ENCODE assay signal across 34 cellular contexts in genomic region chr1:173934440-173934839, GRCh38. TPM values are rescaled to one million over a fixed set of nuclear protein-coding genes. Genes with fewer than 3 reads are reported as not detected.
DNase-seq lines count a peak whose midpoint lies in the region; ATAC-seq, FAIRE-seq and TF ChIP-seq lines count a peak whose summit lies in the region.
"Had no signal": no experiment of that assay in that cellular context is flagged by ENCODE, and none has a peak within 500 bp of the region (broad histone marks: within the 10 kb centered on the region; RNA-seq: fewer than 3 reads in every experiment).

No MANE protein-coding gene starts in this region.

- no peaks in the 10 kb centered on the region for H3K27me3 ChIP-seq in HUES48 (ENCODE audit: control insufficient read depth, insufficient read depth, low read length)
- no peaks in the 10 kb centered on the region for H3K27me3 ChIP-seq in trophoblast cell (ENCODE audit: insufficient read depth, low read length)
- H3K27me3 ChIP-seq in transverse colon, result no peaks in the 10 kb centered on the region
- H3K27me3 ChIP-seq: BE2C, breast epithelium, colonic mucosa, SJSA1, thyroid gland had no signal

- peak overlapping the region; percentile 21 for H3K23ac ChIP-seq in trophoblast cell (ENCODE audit: low read length)

- H4K91ac ChIP-seq in trophoblast cell (ENCODE audit: low read depth, low read length), result no peak overlapping the region

- peaks cover 8% of the 10 kb centered on the region; the same call in 2 of the 3 replicates for H3K4me1 ChIP-seq in A549
- peaks cover 18% of the 10 kb centered on the region for H3K4me1 ChIP-seq in HUES48 (ENCODE audit: control insufficient read depth, insufficient read depth, low read length)
- no peaks in the 10 kb centered on the region for H3K4me1 ChIP-seq in trophoblast cell (ENCODE audit: control insufficient read depth in 1 of 2, insufficient read depth in 2 of 2, low read length in 2 of 2)
- H3K4me1 ChIP-seq in transverse colon, result no peaks in the 10 kb centered on the region
- H3K4me1 ChIP-seq: BE2C, breast epithelium, Caco-2, colonic mucosa, lower lobe of right lung, SJSA1, thyroid gland had no signal

- H3K4ac ChIP-seq in trophoblast cell (ENCODE audit: low read depth, low read length), result no peak overlapping the region

- H4K12ac ChIP-seq in trophoblast cell (ENCODE audit: low read depth, low read length), result no peak overlapping the region

- no peak overlapping the region for H4K8ac ChIP-seq in trophoblast cell (ENCODE audit: low read depth, low read length)

- H2BK5ac ChIP-seq in trophoblast cell (ENCODE audit: low read depth, low read length, poor library complexity), result no peak overlapping the region

- H2BK120ac ChIP-seq in trophoblast cell (ENCODE audit: insufficient read depth, low read length, poor library complexity), result no peak overlapping the region

- peak in 1 of 2 experiments; percentile 35; a peak in 1 of 6 replicates for ATAC-seq in A549
- ATAC-seq: activated CD8-positive, alpha-beta T cell treated with anti-CD3 and anti-CD28 coated beads, Interleukin-2, amount 10 ng/mL, durations not matched to agents 7 days and 5 days; effector memory CD8-positive, alpha-beta T cell; HCT116; lower lobe of right lung; sciatic nerve had no signal

- no peak for TF ChIP-seq CTCF in A549 (IDR thresholded peaks at IDR 0.05)
- TF ChIP-seq CTCF in astrocyte of the spinal cord (IDR thresholded peaks at IDR 0.05; ENCODE audit: low read depth, low read length), result no peak
- no peak for TF ChIP-seq CTCF in GM10248 (IDR thresholded peaks at IDR 0.05; ENCODE audit: control extremely low read depth, extremely low read depth, low read depth, missing control alignments)
- TF ChIP-seq CTCF in transverse colon (IDR thresholded peaks at IDR 0.05), result no peak
- no peak for TF ChIP-seq CTCF in GM13976 (IDR thresholded peaks at IDR 0.05; ENCODE audit: borderline replicate concordance, control extremely low read depth, extremely low read depth, insufficient read depth, missing control alignments)

- H3K36me3 ChIP-seq in HUES48 (ENCODE audit: control insufficient read depth, insufficient read depth, low read length), result peaks cover 54% of the 10 kb centered on the region
- H3K36me3 ChIP-seq in trophoblast cell (ENCODE audit: control insufficient read depth in 1 of 2, insufficient read depth in 2 of 2, low read length in 2 of 2), result peaks cover 3 to 8% of the 10 kb centered on the region in 2 experiments
- peaks cover 0 to 48% (median 21%) of the 10 kb centered on the region in 4 donors for H3K36me3 ChIP-seq in transverse colon

- H2AFZ ChIP-seq in trophoblast cell (ENCODE audit: insufficient read depth, low read length, poor library complexity), result no peak overlapping the region

- CTCF ChIA-PET in A549 (lab: Yijun Ruan, JAX), result interaction anchor here (1.4 kb wide), 1 partner anchor 36 kb away, joined by 3 read pairs; no protein-coding TSS in a partner anchor
- CTCF ChIA-PET in GM10248 (lab: Yijun Ruan, JAX), result interaction anchor here (0.9 to 1.9 kb wide), 3 partner anchors 19 to 275 kb away, joined by 3 to 4 read pairs (median 3); no protein-coding TSS in a partner anchor

- TF ChIP-seq POLR2A in A549 (IDR thresholded peaks at IDR 0.05; ENCODE audit: low read length), result no peak
- no peak for TF ChIP-seq POLR2A in transverse colon (IDR thresholded peaks at IDR 0.05)

- no peak overlapping the region for H3K27ac ChIP-seq in A549
- H3K27ac ChIP-seq in HUES48 (ENCODE audit: low read depth, low read length), result peak overlapping the region; percentile 75
- H3K27ac ChIP-seq in trophoblast cell (ENCODE audit: low read depth, low read length), result no peak overlapping the region
- H3K27ac ChIP-seq in transverse colon, result no peak overlapping the region
- H3K27ac ChIP-seq: breast epithelium, colonic mucosa, KMS-11, lower lobe of right lung, SJSA1, thyroid gland had no signal

- H2BK12ac ChIP-seq in trophoblast cell (ENCODE audit: low read length), result no peak overlapping the region

- H3K18ac ChIP-seq in trophoblast cell (ENCODE audit: low read length), result no peak overlapping the region

- no peak for TF ChIP-seq EP300 in A549 (IDR thresholded peaks at IDR 0.05)
- no peak for TF ChIP-seq EP300 in transverse colon (IDR thresholded peaks at IDR 0.05; ENCODE audit: low read depth)

- no peaks in the 10 kb centered on the region for H3K9me3 ChIP-seq in A549
- no peaks in the 10 kb centered on the region for H3K9me3 ChIP-seq in HUES48 (ENCODE audit: control insufficient read depth, insufficient read depth, low read length)
- H3K9me3 ChIP-seq in trophoblast cell (ENCODE audit: insufficient read depth, low read depth, low read length), result no peaks in the 10 kb centered on the region
- no peaks in the 10 kb centered on the region for H3K9me3 ChIP-seq in transverse colon
- H3K9me3 ChIP-seq: BE2C, breast epithelium, Caco-2, colonic mucosa, lower lobe of right lung, SJSA1, thyroid gland had no signal

- no peak for TF ChIP-seq RAD21 in A549 (conservative IDR thresholded peaks at IDR 0.05 in 1 of 2, IDR thresholded peaks at IDR 0.05 in 1 of 2)

- H2AK5ac ChIP-seq in trophoblast cell (ENCODE audit: low read length), result no peak overlapping the region

- H3K4me3 ChIP-seq in A549, result no peak overlapping the region
- no peak overlapping the region for H3K4me3 ChIP-seq in HUES48 (ENCODE audit: low read depth, low read length)
- H3K4me3 ChIP-seq in astrocyte of the spinal cord (ENCODE audit: low read depth, low read length), result no peak overlapping the region
- no peak overlapping the region for H3K4me3 ChIP-seq in trophoblast cell (ENCODE audit: low read depth, low read length)
- no peak overlapping the region for H3K4me3 ChIP-seq in transverse colon
- H3K4me3 ChIP-seq: breast epithelium, colonic mucosa, lower lobe of right lung, SJSA1, thyroid gland had no signal

- POLR2A ChIA-PET in A549 (lab: Yijun Ruan, JAX) (interaction anchor here (1.1 kb wide), 1 partner anchor 66 kb away, joined by 6 read pairs; the partner anchor contains the start of gene ZBTB37), GM10248 (lab: Yijun Ruan, JAX) (no interaction called here)

- H3K4me2 ChIP-seq in A549, result no peak overlapping the region
- H3K4me2 ChIP-seq in trophoblast cell (ENCODE audit: low read length), result no peak overlapping the region
- H3K4me2 ChIP-seq: KMS-11 had no signal

- no peaks in the 10 kb centered on the region for H3K79me1 ChIP-seq in trophoblast cell (ENCODE audit: low read length)

- H3K9ac ChIP-seq in HUES48 (ENCODE audit: low read depth, low read length) (peak overlapping the region; percentile 18; the same call in 1 of the 2 replicates), trophoblast cell (ENCODE audit: low read length) (no peak overlapping the region)
- H3K9ac ChIP-seq: KMS-11 had no signal

- in situ Hi-C loops in astrocyte of the spinal cord (cut with HindIII; ENCODE audit: low sequenced_read_pairs), result no loop called here
- in situ Hi-C loops in transverse colon (cut with MboI; ENCODE audit: low pct_ligation_motif_present in 1 of 4, low pct_unique_long_range_greater_than_20kb in 1 of 4, low sequenced_read_pairs in 3 of 4), result no loop called here
- in situ Hi-C loops in GM13976 (cut with MboI; ENCODE audit: low sequenced_read_pairs, unreplicated experiment), result no loop called here

- no peaks in the 10 kb centered on the region for H3K79me2 ChIP-seq in trophoblast cell (ENCODE audit: control insufficient read depth, insufficient read depth, low read length, poor library complexity)

- no peak for FAIRE-seq in A549 (lab: Jason Lieb, UNC)
- FAIRE-seq: HTR-8/SVneo, kidney had no signal

- 92% methylated on average over 1 of the region's 1 CpG for whole genome bisulfite sequencing in A549 (ENCODE audit: missing lambda C conversion rate)
- no CpG with 5 or more reads among the region's 1 CpG for WGBS in trophoblast cell (ENCODE audit: extremely low coverage, insufficient coverage, insufficient read length)
- 91 to 100% methylated on average over 1 of the region's 1 CpG for WGBS in transverse colon (ENCODE audit: low coverage in 1 of 2), 2 donors

- no peak for DNase-seq in A549 (ENCODE audit: low read depth in 1 of 2, low spot score in 1 of 2)
- peak; percentile 69 for DNase-seq in astrocyte of the spinal cord (ENCODE audit: low read depth, low spot score)
- no peak for DNase-seq in trophoblast cell
- DNase-seq in superior temporal gyrus (ENCODE audit: extremely low spot score), result no peak
- no peak for DNase-seq in GM10248 (ENCODE audit: extremely low spot score)
- DNase-seq in transverse colon, result no peak
- DNase-seq in GM13976 (ENCODE audit: low spot score), result no peak
- DNase-seq: activated CD4-positive, alpha-beta T cell treated with anti-CD3 and anti-CD28 coated beads for 1 hour; activated CD8-positive, alpha-beta T cell treated with anti-CD3 and anti-CD28 coated beads, Interleukin-2, amount 10 ng/mL, durations not matched to agents 7 days and 5 days; activated T-cell treated with anti-CD3 and anti-CD28 coated beads for 4 hours; BE2C; Caco-2; colonic mucosa; DMS79 treated with DMSO at 0.1 percent for 48 hours; effector memory CD8-positive, alpha-beta T cell; erythroblast; kidney; lower lobe of right lung; MM.1S; NCI-H1417 treated with DMSO at 0.1 percent for 48 hours; NCI-H82; posterior cingulate gyrus; stimulated activated CD4-positive, alpha-beta T cell treated with anti-CD3 and anti-CD28 coated beads, Interleukin-4, amount 100 ng/mL, for 4 hours; stimulated activated naive CD4-positive, alpha-beta T cell; thyroid gland had no signal

- no peak overlapping the region for H3K14ac ChIP-seq in trophoblast cell (ENCODE audit: low read length)

- intact Hi-C loops in transverse colon (cut with DNase I; ENCODE audit: low total_unique reads), result no loop called here

TF ChIP-seq in A549, 52 proteins besides CTCF, POLR2A, EP300 and RAD21:
- TF ChIP-seq HEYL (CRISPR knock-in tag; IDR thresholded peaks at IDR 0.05) (no peak), ZC3H11A (IDR thresholded peaks at IDR 0.05) (0 out of 2 replicates have a peak, but pooled peaks have one; percentile 11)

RNA-seq across cellular contexts. Expression of gene SERPINC1, which starts 17.3 kb away (rescaled TPM):
- 0.13 and 0.15 TPM in 2 replicates for polyA plus RNA-seq in A549 (2011; rRNA removed)
- polyA plus RNA-seq in A549 (2012; cell fraction: cytosol; rRNA removed), result 0.04 and 0.05 TPM in 2 replicates
- 0.20 TPM in 1 of 2 replicates, not detected in the other for polyA plus RNA-seq in A549 (2012; cell fraction: nucleus; rRNA removed)
- polyA plus RNA-seq in A549 (2017; fragmentation: RNase III; extraction: RNeasy Plus Mini Kit Qiagen cat#74134 plus additional on column Dnase treatment), result 0.05 to 0.13 TPM (median 0.05 TPM) in 3 replicates
- polyA minus RNA-seq in A549 (2011; rRNA and poly(A)+ RNA removed), result not detected in 2 replicates
- polyA plus RNA-seq in trophoblast cell (2013), result 0.15 TPM in 2 replicates
- total RNA-seq in transverse colon, result 1 to 10 TPM in 1 of 4 donors, not detected in 3; 1.1 TPM
- total RNA-seq: activated CD8-positive, alpha-beta T cell treated with anti-CD3 and anti-CD28 coated beads, Interleukin-2, amount 10 ng/mL, durations not matched to agents 7 days and 5 days; fibroblast of villous mesenchyme; sciatic nerve; T-helper 1 cell treated with Interleukin-12 subunit alpha and Interleukin-12 subunit beta and Interleukin-4 antibody, amounts not matched to agents 30 ng/mL and 1 ng/mL, for 36 hours; thyroid gland had no signal
